ENCODE assay signal across 24 cellular contexts in the genomic region with DNA sequence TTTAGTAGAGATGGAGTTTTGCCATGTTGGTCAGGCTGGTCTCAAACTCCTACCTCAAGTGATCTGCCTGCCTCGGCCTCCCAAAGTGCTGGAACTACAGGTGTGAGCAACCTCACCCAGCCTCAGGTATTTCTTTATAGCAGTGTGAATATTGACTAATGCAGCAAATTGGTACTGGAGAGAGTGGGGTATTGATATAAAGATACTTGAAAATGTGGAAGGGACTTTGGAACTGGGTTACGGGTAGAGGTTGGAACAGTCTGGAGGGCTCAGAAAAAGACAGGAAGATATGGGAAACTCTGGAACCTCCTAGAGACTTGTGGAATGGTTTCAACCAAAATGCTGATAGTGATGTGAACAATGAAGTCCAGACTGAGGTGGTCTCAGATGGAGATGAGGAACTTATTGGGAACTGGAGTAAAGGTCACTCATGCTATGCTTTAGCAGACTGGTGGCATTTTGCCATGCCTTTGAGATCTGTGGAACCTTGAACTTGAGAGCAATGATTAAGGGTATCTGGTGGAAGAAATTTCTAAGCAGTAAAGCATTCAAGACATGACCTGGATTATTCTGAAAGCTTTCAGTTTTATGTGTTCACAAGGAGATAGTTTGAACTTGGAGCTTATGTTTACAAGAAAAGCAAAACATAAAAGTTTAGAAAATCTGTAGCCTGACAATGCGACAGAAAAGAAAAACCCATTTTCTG.
A peak's percentile ranks its signal among the peaks of the same experiment; 100 is the strongest.
DNase-seq lines count a peak whose midpoint lies in the region; ATAC-seq lines count a peak whose summit lies in the region.
"Had no signal": no experiment of that assay in that cellular context is flagged by ENCODE, and none has a peak within 500 bp of the region (broad histone marks: within the 10 kb centered on the region; RNA-seq: fewer than 3 reads in every experiment).

No MANE protein-coding gene starts in this region.

- CTCF ChIA-PET in activated CD8-positive, alpha-beta memory T cell treated with anti-CD3 and anti-CD28 coated beads, Interleukin-2, amount 10 ng/mL, durations not matched to agents 7 days and 5 days (lab: Charles Lee): no interaction called here

- H3K9me3 ChIP-seq in T-helper 17 cell (ENCODE audit: control insufficient read depth, low read length, poor library complexity, severe bottlenecking): no peaks in the 10 kb centered on the region
- H3K9me3 ChIP-seq: BE2C, gastroesophageal sphincter, prostate gland, thyroid gland had no signal

- no peaks in the 10 kb centered on the region for H3K4me1 Mint-ChIP-seq in activated CD8-positive, alpha-beta memory T cell treated with anti-CD3 and anti-CD28 coated beads, Interleukin-2, amount 10 ng/mL, durations not matched to agents 7 days and 5 days
- peaks cover 9% of the 10 kb centered on the region for H3K4me1 Mint-ChIP-seq in T-helper 17 cell
- H3K4me1 Mint-ChIP-seq in stimulated activated effector memory CD8-positive, alpha-beta T cell treated with anti-CD3 and anti-CD28 coated beads, Interleukin-12 subunit alpha, Interleukin-12 subunit beta, amount 100 ng/mL, for 72 hours: peaks cover 23% of the 10 kb centered on the region

- H3K36me3 Mint-ChIP-seq in activated CD8-positive, alpha-beta memory T cell treated with anti-CD3 and anti-CD28 coated beads, Interleukin-2, amount 10 ng/mL, durations not matched to agents 7 days and 5 days: peaks cover 2% of the 10 kb centered on the region
- no peaks in the 10 kb centered on the region for H3K36me3 Mint-ChIP-seq in T-helper 17 cell (ENCODE audit: low read depth)
- peaks cover 36% of the 10 kb centered on the region for H3K36me3 Mint-ChIP-seq in stimulated activated effector memory CD8-positive, alpha-beta T cell treated with anti-CD3 and anti-CD28 coated beads, Interleukin-12 subunit alpha, Interleukin-12 subunit beta, amount 100 ng/mL, for 72 hours

- H3K27me3 Mint-ChIP-seq in activated CD8-positive, alpha-beta memory T cell treated with anti-CD3 and anti-CD28 coated beads, Interleukin-2, amount 10 ng/mL, durations not matched to agents 7 days and 5 days: no peaks in the 10 kb centered on the region
- no peaks in the 10 kb centered on the region for H3K27me3 Mint-ChIP-seq in T-helper 17 cell
- H3K27me3 Mint-ChIP-seq: activated CD4-positive, alpha-beta memory T cell treated with anti-CD3 and anti-CD28 coated beads for 36 hours; activated naive CD4-positive, alpha-beta T cell treated with anti-CD3 and anti-CD28 coated beads, Interleukin-2, amount 10 ng/mL, durations not matched to agents 7 days and 5 days had no signal

- no peak for ATAC-seq in activated CD8-positive, alpha-beta memory T cell treated with anti-CD3 and anti-CD28 coated beads, Interleukin-2, amount 10 ng/mL, durations not matched to agents 7 days and 5 days
- ATAC-seq in T-helper 17 cell (no peak), HG02970 (IDR thresholded peaks at IDR 0.05; ENCODE audit: low FRiP score, unreplicated experiment) (no peak)
- ATAC-seq in stimulated activated effector memory CD8-positive, alpha-beta T cell treated with anti-CD3 and anti-CD28 coated beads, Interleukin-12 subunit alpha, Interleukin-12 subunit beta, amount 100 ng/mL, for 72 hours: no peak
- ATAC-seq: gastroesophageal sphincter, HCT116, SK-N-SH treated with all-trans-retinoic acid at 6 μM for 48 hours had no signal

- peak; percentile 12 for DNase-seq in activated CD8-positive, alpha-beta memory T cell treated with anti-CD3 and anti-CD28 coated beads, Interleukin-2, amount 10 ng/mL, durations not matched to agents 7 days and 5 days
- no peak for DNase-seq in activated CD8-positive, alpha-beta memory T cell treated with anti-CD3 and anti-CD28 coated beads for 24 hours
- DNase-seq in T-helper 17 cell (no peak), islet precursor cell (peak; percentile 7), C1 segment of cervical spinal cord (lab: John Stamatoyannopoulos, UW) (no peak)
- DNase-seq in stimulated activated effector memory CD8-positive, alpha-beta T cell treated with anti-CD3 and anti-CD28 coated beads, Interleukin-12 subunit alpha, Interleukin-12 subunit beta, amount 100 ng/mL, for 72 hours (ENCODE audit: low spot score in 2 of 2): peak in 1 of 2 donors; percentile 13
- DNase-seq in effector CD8-positive, alpha-beta T cell (lab: John Stamatoyannopoulos, UW): no peak
- DNase-seq: 8988T; activated CD4-positive, alpha-beta memory T cell treated with anti-CD3 and anti-CD28 coated beads for 36 hours; activated naive CD4-positive, alpha-beta T cell treated with anti-CD3 and anti-CD28 coated beads, Interleukin-2, amount 10 ng/mL, durations not matched to agents 7 days and 5 days; BE2C; Calu3; cerebellar nuclear complex; NCI-H1694; stimulated activated naive CD4-positive, alpha-beta T cell treated with Interleukin-2 at 50 U/mL for 16 hours; thyroid gland; WERI-Rb-1 had no signal

- H3K4me3 Mint-ChIP-seq in activated CD8-positive, alpha-beta memory T cell treated with anti-CD3 and anti-CD28 coated beads, Interleukin-2, amount 10 ng/mL, durations not matched to agents 7 days and 5 days: no peak overlapping the region
- no peak overlapping the region for H3K4me3 Mint-ChIP-seq in T-helper 17 cell
- H3K4me3 Mint-ChIP-seq in stimulated activated effector memory CD8-positive, alpha-beta T cell treated with anti-CD3 and anti-CD28 coated beads, Interleukin-12 subunit alpha, Interleukin-12 subunit beta, amount 100 ng/mL, for 72 hours: no peak overlapping the region
- H3K4me3 Mint-ChIP-seq: activated CD4-positive, alpha-beta memory T cell treated with anti-CD3 and anti-CD28 coated beads for 36 hours; activated naive CD4-positive, alpha-beta T cell treated with anti-CD3 and anti-CD28 coated beads, Interleukin-2, amount 10 ng/mL, durations not matched to agents 7 days and 5 days; mesothelial cell of epicardium; T-helper 2 cell treated with Interferon-gamma antibody and Interleukin-4, amounts not matched to agents 5 μg/mL and 100 μg/mL, for 36 hours had no signal

- H3K9me3 Mint-ChIP-seq in activated CD8-positive, alpha-beta memory T cell treated with anti-CD3 and anti-CD28 coated beads, Interleukin-2, amount 10 ng/mL, durations not matched to agents 7 days and 5 days (ENCODE audit: low read depth): no peaks in the 10 kb centered on the region
- H3K9me3 Mint-ChIP-seq in stimulated activated effector memory CD8-positive, alpha-beta T cell treated with anti-CD3 and anti-CD28 coated beads, Interleukin-12 subunit alpha, Interleukin-12 subunit beta, amount 100 ng/mL, for 72 hours: no peaks in the 10 kb centered on the region
- H3K9me3 Mint-ChIP-seq: activated CD4-positive, alpha-beta memory T cell treated with anti-CD3 and anti-CD28 coated beads for 36 hours; activated naive CD4-positive, alpha-beta T cell treated with anti-CD3 and anti-CD28 coated beads, Interleukin-2, amount 10 ng/mL, durations not matched to agents 7 days and 5 days; T-helper 2 cell treated with Interferon-gamma antibody and Interleukin-4, amounts not matched to agents 5 μg/mL and 100 μg/mL, for 36 hours had no signal

- no peak overlapping the region for H3K27ac Mint-ChIP-seq in activated CD8-positive, alpha-beta memory T cell treated with anti-CD3 and anti-CD28 coated beads, Interleukin-2, amount 10 ng/mL, durations not matched to agents 7 days and 5 days
- H3K27ac Mint-ChIP-seq in T-helper 17 cell: peak overlapping the region; percentile 77
- peak overlapping the region; percentile 76 for H3K27ac Mint-ChIP-seq in stimulated activated effector memory CD8-positive, alpha-beta T cell treated with anti-CD3 and anti-CD28 coated beads, Interleukin-12 subunit alpha, Interleukin-12 subunit beta, amount 100 ng/mL, for 72 hours
- H3K27ac Mint-ChIP-seq: activated CD4-positive, alpha-beta memory T cell treated with anti-CD3 and anti-CD28 coated beads for 36 hours; activated naive CD4-positive, alpha-beta T cell treated with anti-CD3 and anti-CD28 coated beads, Interleukin-2, amount 10 ng/mL, durations not matched to agents 7 days and 5 days; mesothelial cell of epicardium; T-helper 2 cell treated with Interferon-gamma antibody and Interleukin-4, amounts not matched to agents 5 μg/mL and 100 μg/mL, for 36 hours had no signal

Comparison
In these comparisons a context has a peak if more than half of its experiments do, and no peak if none do; other contexts are left out.
1. DNase-seq: peak in activated CD8-positive, alpha-beta memory T cell treated with anti-CD3 and anti-CD28 coated beads, Interleukin-2, amount 10 ng/mL, durations not matched to agents 7 days and 5 days (single experiment) and islet precursor cell (single experiment); none in activated CD8-positive, alpha-beta memory T cell treated with anti-CD3 and anti-CD28 coated beads for 24 hours (single experiment), T-helper 17 cell (0 of 3), C1 segment of cervical spinal cord (0 of 14) and effector CD8-positive, alpha-beta T cell (single experiment).